ENCODE assay signal across 23 cellular contexts in genomic region chr11:5368502-5369043, GRCh38. TPM values are rescaled to one million over a fixed set of nuclear protein-coding genes. Genes with fewer than 3 reads are reported as not detected.
A peak's percentile ranks its signal among the peaks of the same experiment; 100 is the strongest.
DNase-seq lines count a peak whose midpoint lies in the region; ATAC-seq, FAIRE-seq and TF ChIP-seq lines count a peak whose summit lies in the region.
"Had no signal": no experiment of that assay in that cellular context is flagged by ENCODE, and none has a peak within 500 bp of the region (broad histone marks: within the 10 kb centered on the region; RNA-seq: fewer than 3 reads in every experiment).

No MANE protein-coding gene starts in this region.

- no peak for TF ChIP-seq RAD21 in GM12878 (IDR thresholded peaks at IDR 0.05; ENCODE audit: insufficient read depth, low read depth, low read length)

- no TSS peak for BruUV-seq in GM12878 (replicated peaks; lab: Mats Ljungman, UMichigan)

- no peaks in the 10 kb centered on the region for H3K4me1 ChIP-seq in GM12878 (ENCODE audit: control insufficient read depth, insufficient read depth, low read length)
- H3K4me1 ChIP-seq: suprapubic skin had no signal

- no peaks in the 10 kb centered on the region for H4K20me1 ChIP-seq in GM12878 (ENCODE audit: control insufficient read depth, insufficient read depth)

- H3K4me2 ChIP-seq in GM12878 (ENCODE audit: control insufficient read depth, insufficient read depth): no peak overlapping the region

- SMC1A ChIA-PET in GM12878 (lab: Charles Lee; ENCODE audit: uncharacterized antibody, unreplicated experiment): interaction anchor here (0.8 to 1.0 kb wide), 2 partner anchors 160 to 244 kb away, joined by 3 read pairs; no protein-coding TSS in a partner anchor

- in situ Hi-C loops in GM12878 (cut with MboI): no loop called here

- FAIRE-seq in GM12878 (lab: Jason Lieb, UNC): no peak
- FAIRE-seq: GM12892, HepG2 had no signal

- no peak overlapping the region for H3K9ac ChIP-seq in GM12878 (ENCODE audit: control insufficient read depth, insufficient read depth, low read length)

- ATAC-seq in GM18502 (IDR thresholded peaks at IDR 0.05; ENCODE audit: poor library complexity, unreplicated experiment): peak; percentile 48
- ATAC-seq in GM21619 (IDR thresholded peaks at IDR 0.05; ENCODE audit: unreplicated experiment): peak; percentile 64
- ATAC-seq in HG03159 (IDR thresholded peaks at IDR 0.05; ENCODE audit: unreplicated experiment): peak; percentile 46
- peak; percentile 38; the same call in 2 of the 3 replicates for ATAC-seq in GM12878
- no peak for ATAC-seq in GM19467 (IDR thresholded peaks at IDR 0.05; ENCODE audit: unreplicated experiment)
- no peak for ATAC-seq in GM18868 (IDR thresholded peaks at IDR 0.05; ENCODE audit: unreplicated experiment)
- ATAC-seq: activated naive CD4-positive, alpha-beta T cell treated with anti-CD3 and anti-CD28 coated beads, Interleukin-2, amount 50 U/mL, for 72 hours; heart left ventricle; HepG2 had no signal

- RAD21 ChIA-PET in GM12878 (lab: Charles Lee; ENCODE audit: unreplicated experiment): no interaction called here

- TF ChIP-seq CTCF in GM12878 (IDR thresholded peaks at IDR 0.05 in 2 of 3, conservative IDR thresholded peaks at IDR 0.05 in 1 of 3; ENCODE audit: control insufficient read depth in 2 of 3, extremely low read depth in 1 of 3, insufficient read depth in 1 of 3, low read depth in 3 of 3, low read length in 3 of 3): no peak

- intact Hi-C loops in GM12878 (cut with micrococcal nuclease; ENCODE audit: unreplicated experiment): loop anchor here (2.0 kb wide), 1 partner anchor 78 kb away; no protein-coding TSS in a partner anchor

- POLR2A ChIA-PET in GM12878 (lab: Charles Lee): no interaction called here

- CTCF ChIA-PET in GM12878 (lab: Yijun Ruan, JAX): interaction anchor here (1.1 kb wide), 1 partner anchor 244 kb away, joined by 4 read pairs; no protein-coding TSS in a partner anchor

- no peaks in the 10 kb centered on the region for H3K36me3 ChIP-seq in GM12878 (ENCODE audit: control insufficient read depth in 2 of 2, insufficient read depth in 2 of 2, low read length in 1 of 2)
- H3K36me3 ChIP-seq: heart left ventricle, suprapubic skin had no signal

- no peaks in the 10 kb centered on the region for H3K9me3 ChIP-seq in GM12878 (replicated peaks; ENCODE audit: control insufficient read depth, insufficient read depth, low read length)

- H3K79me2 ChIP-seq in GM12878 (ENCODE audit: control insufficient read depth, insufficient read depth, low read length): no peaks in the 10 kb centered on the region

- no peaks in the 10 kb centered on the region for H3K27me3 ChIP-seq in GM12878 (replicated peaks in 1 of 2; ENCODE audit: control insufficient read depth in 2 of 2, insufficient read depth in 2 of 2, low read length in 1 of 2)
- H3K27me3 ChIP-seq: heart left ventricle, suprapubic skin had no signal

- H3K27ac ChIP-seq in GM12878 (ENCODE audit: control insufficient read depth, insufficient read depth): no peak overlapping the region
- H3K27ac ChIP-seq: heart left ventricle, suprapubic skin had no signal

- no peak overlapping the region for H3K4me3 ChIP-seq in GM12878
- H3K4me3 ChIP-seq: heart left ventricle, suprapubic skin had no signal

- no peak for TF ChIP-seq POLR2A in GM12878 (IDR thresholded peaks at IDR 0.05; ENCODE audit: low read depth, low read length)

- DNase-seq in GM12878 (ENCODE audit: low read depth, low spot score) (no peak), NCI-H345 treated with DMSO at 0.1 percent for 48 hours (lab: John Stamatoyannopoulos, UW; ENCODE audit: unreplicated experiment) (no peak), cortex of kidney (lab: John Stamatoyannopoulos, UW) (no peak)
- DNase-seq: C1 segment of cervical spinal cord, GDM1, heart left ventricle, immature natural killer cell, NCI-H1694, NCI-H446 treated with DMSO at 0.1 percent for 48 hours, T-helper 9 cell had no signal

- H2AFZ ChIP-seq in GM12878 (ENCODE audit: control insufficient read depth, low read depth, low read length): no peak overlapping the region

- TF ChIP-seq EP300 in GM12878 (IDR thresholded peaks at IDR 0.05; ENCODE audit: borderline replicate concordance in 1 of 2, control insufficient read depth in 1 of 2, low read depth in 2 of 2, low read length in 2 of 2): no peak

- 17% methylated on average over 3 of the region's 3 CpGs for WGBS in GM12878 (ENCODE audit: insufficient coverage, insufficient replicate concordance, low lambda C conversion rate, missing lambda C conversion rate)

RNA-seq across cellular contexts. Expression of gene OR51M1, which starts 15.0 kb away (rescaled TPM):
- total RNA-seq in GM12878 (2013; cell fraction: nucleolus; rRNA removed): not detected in 2 replicates
- total RNA-seq in GM12878 (2014; rRNA removed) (not detected in 2 replicates), GM12878 (2014; rRNA removed; fragmentation: Illumina TruSeq; extraction: Trizol) (not detected in 2 replicates), GM12878 (2021) (not detected in 2 replicates)
- not detected for polyA plus RNA-seq in GM12878 (2011; ENCODE audit: low read depth)
- polyA plus RNA-seq in GM12878 (2011; rRNA removed) (not detected in 2 replicates), GM12878 (2014; fragmentation: Illumina TruSeq; extraction: Trizol) (0.06 TPM in 1 of 2 replicates, not detected in the other), GM12878 (2014; fragmentation: Nextera tagmentation; extraction: Ambion mirVana) (not detected), GM12878 (2014; rRNA removed) (not detected in 2 replicates), GM12878 (2016; fragmentation: Nextera tagmentation; extraction: Ambion mirVana) (not detected)
- not detected in 2 replicates for polyA plus RNA-seq in GM12878 (2011; cell fraction: cytosol; rRNA removed)
- polyA plus RNA-seq in GM12878 (2011; cell fraction: nucleus; rRNA removed): not detected in 2 replicates
- not detected in 2 replicates for polyA plus RNA-seq in GM12878 (2012)
- polyA minus RNA-seq in GM12878 (2011; rRNA and poly(A)+ RNA removed): not detected in 2 replicates
- not detected in 2 replicates for polyA minus RNA-seq in GM12878 (2011; cell fraction: cytosol; rRNA and poly(A)+ RNA removed)
- polyA minus RNA-seq in GM12878 (2011; cell fraction: nucleus; rRNA and poly(A)+ RNA removed): not detected in 2 replicates
- total RNA-seq: A673; activated CD8-positive, alpha-beta memory T cell treated with anti-CD3 and anti-CD28 coated beads for 36 hours; activated naive CD4-positive, alpha-beta T cell treated with anti-CD3 and anti-CD28 coated beads, Interleukin-2, amount 50 U/mL, for 72 hours; heart left ventricle; HepG2; lower leg skin; RPMI7951; suprapubic skin had no signal
- polyA plus RNA-seq: heart left ventricle, HepG2, immature natural killer cell had no signal

RNA-seq across cellular contexts. Expression of gene OR51B6, which starts 17.3 kb away (rescaled TPM):
- not detected in 2 replicates for total RNA-seq in GM12878 (2013; cell fraction: nucleolus; rRNA removed)
- total RNA-seq in GM12878 (2014; rRNA removed) (0.17 TPM in 1 of 2 replicates, not detected in the other), GM12878 (2014; rRNA removed; fragmentation: Illumina TruSeq; extraction: Trizol) (not detected in 2 replicates), GM12878 (2021) (not detected in 2 replicates)
- polyA plus RNA-seq in GM12878 (2011; ENCODE audit: low read depth): not detected
- polyA plus RNA-seq in GM12878 (2011; rRNA removed) (not detected in 2 replicates), GM12878 (2014; fragmentation: Illumina TruSeq; extraction: Trizol) (not detected in 2 replicates), GM12878 (2014; fragmentation: Nextera tagmentation; extraction: Ambion mirVana) (not detected), GM12878 (2014; rRNA removed) (not detected in 2 replicates), GM12878 (2016; fragmentation: Nextera tagmentation; extraction: Ambion mirVana) (not detected)
- polyA plus RNA-seq in GM12878 (2011; cell fraction: cytosol; rRNA removed): not detected in 2 replicates
- not detected in 2 replicates for polyA plus RNA-seq in GM12878 (2011; cell fraction: nucleus; rRNA removed)
- not detected in 2 replicates for polyA plus RNA-seq in GM12878 (2012)
- not detected in 2 replicates for polyA minus RNA-seq in GM12878 (2011; rRNA and poly(A)+ RNA removed)
- not detected in 2 replicates for polyA minus RNA-seq in GM12878 (2011; cell fraction: cytosol; rRNA and poly(A)+ RNA removed)
- polyA minus RNA-seq in GM12878 (2011; cell fraction: nucleus; rRNA and poly(A)+ RNA removed): not detected in 2 replicates
- total RNA-seq: A673; activated CD8-positive, alpha-beta memory T cell treated with anti-CD3 and anti-CD28 coated beads for 36 hours; activated naive CD4-positive, alpha-beta T cell treated with anti-CD3 and anti-CD28 coated beads, Interleukin-2, amount 50 U/mL, for 72 hours; heart left ventricle; HepG2; lower leg skin; RPMI7951; suprapubic skin had no signal
- polyA plus RNA-seq: heart left ventricle, HepG2, immature natural killer cell had no signal

RNA-seq across cellular contexts. Expression of gene OR51B5, which starts 25.2 kb away (rescaled TPM):
- 12.4 TPM in 2 replicates for total RNA-seq in GM12878 (2013; cell fraction: nucleolus; rRNA removed)
- total RNA-seq in GM12878 (2014; rRNA removed) (0.17 TPM in 1 of 2 replicates, not detected in the other), GM12878 (2014; rRNA removed; fragmentation: Illumina TruSeq; extraction: Trizol) (not detected in 2 replicates), GM12878 (2021) (0.18 TPM in 1 of 2 replicates, not detected in the other)
- not detected for polyA plus RNA-seq in GM12878 (2011; ENCODE audit: low read depth)
- polyA plus RNA-seq in GM12878 (2011; rRNA removed) (2.1 and 2.5 TPM in 2 replicates), GM12878 (2014; fragmentation: Illumina TruSeq; extraction: Trizol) (not detected in 2 replicates), GM12878 (2014; fragmentation: Nextera tagmentation; extraction: Ambion mirVana) (under 1 TPM in 1 of 2 experiments, not detected in 1; 0.04 TPM), GM12878 (2014; rRNA removed) (not detected in 2 replicates), GM12878 (2016; fragmentation: Nextera tagmentation; extraction: Ambion mirVana) (not detected)
- 1.1 and 1.3 TPM in 2 replicates for polyA plus RNA-seq in GM12878 (2011; cell fraction: cytosol; rRNA removed)
- 3.8 and 4.0 TPM in 2 replicates for polyA plus RNA-seq in GM12878 (2011; cell fraction: nucleus; rRNA removed)
- not detected in 2 replicates for polyA plus RNA-seq in GM12878 (2012)
- polyA minus RNA-seq in GM12878 (2011; rRNA and poly(A)+ RNA removed): 10.2 and 12.0 TPM in 2 replicates
- polyA minus RNA-seq in GM12878 (2011; cell fraction: cytosol; rRNA and poly(A)+ RNA removed): 1.8 TPM in 1 of 2 replicates, not detected in the other
- polyA minus RNA-seq in GM12878 (2011; cell fraction: nucleus; rRNA and poly(A)+ RNA removed): 13.7 and 21.1 TPM in 2 replicates
- total RNA-seq: A673; activated CD8-positive, alpha-beta memory T cell treated with anti-CD3 and anti-CD28 coated beads for 36 hours; lower leg skin; suprapubic skin had no signal
- polyA plus RNA-seq: immature natural killer cell had no signal

RNA-seq across cellular contexts. Expression of gene OR51B2, which starts 44.5 kb away (rescaled TPM):
- 8.2 and 12.4 TPM in 2 replicates for total RNA-seq in GM12878 (2013; cell fraction: nucleolus; rRNA removed)
- not detected in 2 replicates for total RNA-seq in GM12878 (2014; rRNA removed)
- total RNA-seq in GM12878 (2014; rRNA removed; fragmentation: Illumina TruSeq; extraction: Trizol): not detected in 2 replicates
- not detected in 2 replicates for total RNA-seq in GM12878 (2021)
- polyA plus RNA-seq in GM12878 (2011; ENCODE audit: low read depth): not detected
- polyA plus RNA-seq in GM12878 (2011; rRNA removed): 0.22 and 0.29 TPM in 2 replicates
- 0.10 and 0.15 TPM in 2 replicates for polyA plus RNA-seq in GM12878 (2011; cell fraction: cytosol; rRNA removed)
- 1.3 and 1.7 TPM in 2 replicates for polyA plus RNA-seq in GM12878 (2011; cell fraction: nucleus; rRNA removed)
- polyA plus RNA-seq in GM12878 (2012): not detected in 2 replicates
- not detected in 2 replicates for polyA plus RNA-seq in GM12878 (2014; fragmentation: Illumina TruSeq; extraction: Trizol)
- polyA plus RNA-seq in GM12878 (2014; fragmentation: Nextera tagmentation; extraction: Ambion mirVana): not detected
- not detected in 2 replicates for polyA plus RNA-seq in GM12878 (2014; rRNA removed)
- not detected for polyA plus RNA-seq in GM12878 (2016; fragmentation: Nextera tagmentation; extraction: Ambion mirVana)
- 8.4 and 12.9 TPM in 2 replicates for polyA minus RNA-seq in GM12878 (2011; rRNA and poly(A)+ RNA removed)
- polyA minus RNA-seq in GM12878 (2011; cell fraction: cytosol; rRNA and poly(A)+ RNA removed): not detected in 2 replicates
- 7.6 and 11.1 TPM in 2 replicates for polyA minus RNA-seq in GM12878 (2011; cell fraction: nucleus; rRNA and poly(A)+ RNA removed)
- total RNA-seq: A673; activated CD8-positive, alpha-beta memory T cell treated with anti-CD3 and anti-CD28 coated beads for 36 hours; activated naive CD4-positive, alpha-beta T cell treated with anti-CD3 and anti-CD28 coated beads, Interleukin-2, amount 50 U/mL, for 72 hours; heart left ventricle; HepG2; lower leg skin; suprapubic skin had no signal
- polyA plus RNA-seq: heart left ventricle, HepG2, immature natural killer cell had no signal

RNA-seq across cellular contexts. Expression of gene OR51Q1, which starts 53.3 kb away (rescaled TPM):
- total RNA-seq in GM12878 (2013; cell fraction: nucleolus; rRNA removed): not detected in 2 replicates
- total RNA-seq in GM12878 (2014; rRNA removed) (not detected in 2 replicates), GM12878 (2014; rRNA removed; fragmentation: Illumina TruSeq; extraction: Trizol) (not detected in 2 replicates), GM12878 (2021) (not detected in 2 replicates)
- not detected for polyA plus RNA-seq in GM12878 (2011; ENCODE audit: low read depth)
- polyA plus RNA-seq in GM12878 (2011; rRNA removed) (not detected in 2 replicates), GM12878 (2014; fragmentation: Illumina TruSeq; extraction: Trizol) (not detected in 2 replicates), GM12878 (2014; fragmentation: Nextera tagmentation; extraction: Ambion mirVana) (not detected), GM12878 (2014; rRNA removed) (not detected in 2 replicates), GM12878 (2016; fragmentation: Nextera tagmentation; extraction: Ambion mirVana) (not detected)
- not detected in 2 replicates for polyA plus RNA-seq in GM12878 (2011; cell fraction: cytosol; rRNA removed)
- polyA plus RNA-seq in GM12878 (2011; cell fraction: nucleus; rRNA removed): not detected in 2 replicates
- not detected in 2 replicates for polyA plus RNA-seq in GM12878 (2012)
- polyA minus RNA-seq in GM12878 (2011; rRNA and poly(A)+ RNA removed): 0.31 TPM in 1 of 2 replicates, not detected in the other
- not detected in 2 replicates for polyA minus RNA-seq in GM12878 (2011; cell fraction: cytosol; rRNA and poly(A)+ RNA removed)
- 0.38 TPM in 1 of 2 replicates, not detected in the other for polyA minus RNA-seq in GM12878 (2011; cell fraction: nucleus; rRNA and poly(A)+ RNA removed)
- total RNA-seq: A673; activated CD8-positive, alpha-beta memory T cell treated with anti-CD3 and anti-CD28 coated beads for 36 hours; activated naive CD4-positive, alpha-beta T cell treated with anti-CD3 and anti-CD28 coated beads, Interleukin-2, amount 50 U/mL, for 72 hours; heart left ventricle; HepG2; lower leg skin; RPMI7951; suprapubic skin had no signal
- polyA plus RNA-seq: heart left ventricle, HepG2, immature natural killer cell had no signal

Comparison
In these comparisons a context has a peak if more than half of its experiments do, and no peak if none do; other contexts are left out.
1. ATAC-seq: peak in GM18502 (single experiment), GM21619 (single experiment), HG03159 (single experiment) and GM12878 (single experiment); none in GM19467 (single experiment) and GM18868 (single experiment).